ENCODE assay signal across 8 cellular contexts in genomic region chr1:92831762-92832536, GRCh38. TPM values are rescaled to one million over a fixed set of nuclear protein-coding genes. Genes with fewer than 3 reads are reported as not detected.
DNase-seq lines count a peak whose midpoint lies in the region; ATAC-seq and TF ChIP-seq lines count a peak whose summit lies in the region.

RPL5 (plus strand) TSS chr1:92832040; CDS start chr1:92832115, 75 bp downstream.

- peaks cover 26% of the 10 kb centered on the region for H3K4me1 ChIP-seq in mammary epithelial cell (ENCODE audit: insufficient read depth, low read length)
- peaks cover 23% of the 10 kb centered on the region for H3K4me1 ChIP-seq in smooth muscle cell (ENCODE audit: low read depth)

- peaks cover 52% of the 10 kb centered on the region for H3K79me2 ChIP-seq in mammary epithelial cell (ENCODE audit: insufficient read depth, low read length)
- peaks cover 51% of the 10 kb centered on the region for H3K79me2 ChIP-seq in smooth muscle cell (ENCODE audit: low read depth)

- in situ Hi-C loops in mammary epithelial cell (cut with MboI; ENCODE audit: low sequenced_read_pairs in 2 of 2): no loop called here

- H3K9me3 ChIP-seq in WERI-Rb-1 (ENCODE audit: severe bottlenecking) (no peaks in the 10 kb centered on the region), mammary epithelial cell (replicated peaks; ENCODE audit: insufficient read depth, low read length) (no peaks in the 10 kb centered on the region), smooth muscle cell (replicated peaks; ENCODE audit: low read depth) (no peaks in the 10 kb centered on the region)

- H4K20me1 ChIP-seq in mammary epithelial cell (ENCODE audit: insufficient read depth, low read length) (peaks cover 21% of the 10 kb centered on the region), smooth muscle cell (ENCODE audit: low read depth) (peaks cover 49% of the 10 kb centered on the region)

- dilution Hi-C loops in mammary epithelial cell (cut with HindIII; ENCODE audit: low sequenced_read_pairs): no loop called here

- H3F3A ChIP-seq in smooth muscle cell (ENCODE audit: low read depth): peaks cover 7% of the 10 kb centered on the region

- H3K27ac ChIP-seq in WERI-Rb-1 (peak within 1 kb of the TSS; percentile 95), mammary epithelial cell (ENCODE audit: insufficient read depth, low read depth, low read length) (peak within 1 kb of the TSS; percentile 85), smooth muscle cell (ENCODE audit: low read depth) (peak within 1 kb of the TSS; percentile 81)

- ATAC-seq in GM18907 (IDR thresholded peaks at IDR 0.05; ENCODE audit: unreplicated experiment) (peak; percentile 95), HG03159 (IDR thresholded peaks at IDR 0.05; ENCODE audit: unreplicated experiment) (peak; percentile 90)

- H3K9ac ChIP-seq in mammary epithelial cell (ENCODE audit: insufficient read depth, low read length) (peak within 1 kb of the TSS; percentile 97), smooth muscle cell (ENCODE audit: low read depth) (peak within 1 kb of the TSS; percentile 97)

- 8% methylated on average over 10 of the region's 57 CpGs for WGBS in mammary epithelial cell (ENCODE audit: low coverage, missing lambda C conversion rate)
- WGBS in smooth muscle cell (ENCODE audit: low lambda C conversion rate): under 1% methylated on average over 57 of the region's 57 CpGs

- H2AFZ ChIP-seq in mammary epithelial cell (ENCODE audit: low read depth, low read length) (peak within 1 kb of the TSS; percentile 82), smooth muscle cell (ENCODE audit: low read depth) (peak within 1 kb of the TSS; percentile 87)

- DNase-seq in AG09309 (ENCODE audit: low read depth) (peak; percentile 86), NCI-H2227 (lab: John Stamatoyannopoulos, UW; ENCODE audit: unreplicated experiment) (peak; percentile 99), WERI-Rb-1 (peak; percentile 98), mammary epithelial cell (peak; percentile 96), iPS-NIHi11 (ENCODE audit: low spot score) (peak; percentile 97), smooth muscle cell (lab: John Stamatoyannopoulos, UW; ENCODE audit: unreplicated experiment) (peak; percentile 91)

- H3K4me3 ChIP-seq in AG09309 (ENCODE audit: control insufficient read depth, low read depth, low read length): peak within 1 kb of the TSS; percentile 82
- H3K4me3 ChIP-seq in WERI-Rb-1 (ENCODE audit: low read depth, low read length): peak within 1 kb of the TSS; percentile 86
- peak within 1 kb of the TSS; percentile 83 to 93 (median 90) for H3K4me3 ChIP-seq in mammary epithelial cell (replicated peaks in 1 of 3; ENCODE audit: insufficient read depth in 1 of 3, low read depth in 2 of 3, low read length in 3 of 3)
- peak within 1 kb of the TSS; percentile 94 for H3K4me3 ChIP-seq in smooth muscle cell

- H3K27me3 ChIP-seq in WERI-Rb-1 (ENCODE audit: insufficient read depth, low read depth, severe bottlenecking) (no peaks in the 10 kb centered on the region), mammary epithelial cell (ENCODE audit: insufficient read depth, low read length) (no peaks in the 10 kb centered on the region), smooth muscle cell (ENCODE audit: low read depth) (no peaks in the 10 kb centered on the region)

- H3K4me2 ChIP-seq in mammary epithelial cell (ENCODE audit: insufficient read depth, low read depth, low read length): peak within 1 kb of the TSS; percentile 88
- peak within 1 kb of the TSS; percentile 82 for H3K4me2 ChIP-seq in smooth muscle cell

- H3K36me3 ChIP-seq in WERI-Rb-1: peaks cover 47% of the 10 kb centered on the region
- peaks cover 31% of the 10 kb centered on the region for H3K36me3 ChIP-seq in mammary epithelial cell (ENCODE audit: insufficient read depth, low read length)
- H3K36me3 ChIP-seq in smooth muscle cell (ENCODE audit: low read depth): peaks cover 12% of the 10 kb centered on the region

- no TSS peak for BruUV-seq in mammary epithelial cell (replicated peaks; lab: Mats Ljungman, UMichigan)

- intact Hi-C loops in mammary epithelial cell (cut with micrococcal nuclease): loop anchor here (1.0 kb wide), 1 partner anchor 47 kb away; the partner anchor contains the start of gene EVI5

- CTCF ChIA-PET in mammary epithelial cell (lab: Charles Lee; ENCODE audit: low non-redundant PET): interaction anchor here (0.6 to 0.7 kb wide), 4 partner anchors 23 to 83 kb away, joined by 3 to 8 read pairs (median 4); no protein-coding TSS in a partner anchor

- TF ChIP-seq CTCF in AG09309 (IDR thresholded peaks at IDR 0.05; ENCODE audit: control insufficient read depth, insufficient read depth, low read depth, low read length, missing control alignments) (peak; percentile 95), WERI-Rb-1 (IDR thresholded peaks at IDR 0.05; ENCODE audit: low read depth, low read length) (peak; percentile 97), mammary epithelial cell (conservative IDR thresholded peaks at IDR 0.05 in 1 of 2, IDR thresholded peaks at IDR 0.05 in 1 of 2; ENCODE audit: extremely low read depth in 1 of 2, insufficient read depth in 1 of 2, low read depth in 1 of 2, low read length in 2 of 2) (peak; percentile 97), smooth muscle cell (IDR thresholded peaks at IDR 0.05; ENCODE audit: borderline replicate concordance, insufficient read depth, poor library complexity, severe bottlenecking) (peak; percentile 86)

RNA-seq across cellular contexts. Expression of gene RPL5, which starts in this region (rescaled TPM):
- total RNA-seq in mammary epithelial cell (1,000 to 10,000 TPM; 1,045 to 1,097 TPM), smooth muscle cell (1,043 and 1,121 TPM in 2 replicates)
- polyA plus RNA-seq in mammary epithelial cell (1,681 TPM), smooth muscle cell (570 and 596 TPM in 2 replicates)
- polyA minus RNA-seq in mammary epithelial cell: 816 TPM

Comparison
In these comparisons a context has a peak if more than half of its experiments do, and no peak if none do; other contexts are left out.
1. Peak in every context shown above with its lines: DNase-seq, ATAC-seq, H3K4me3 ChIP-seq and H3K27ac ChIP-seq.